Comparison of ENCODE assay signal across 8 cellular contexts in genomic region chr17:75205037-75205792, GRCh38. TPM values are rescaled to one million over a fixed set of nuclear protein-coding genes. Genes with fewer than 3 reads are reported as not detected.
DNase-seq lines count a peak whose midpoint lies in the region; ATAC-seq, FAIRE-seq and TF ChIP-seq lines count a peak whose summit lies in the region.

Gene NUP85, plus strand, starts transcription at chr17:75205679. Its CDS starts 83 bp downstream, at chr17:75205762.

- peak within 1 kb of the TSS; percentile 87 for H3K4me3 ChIP-seq in A549

- no peak for TF ChIP-seq CTCF in A549 (IDR thresholded peaks at IDR 0.05)

- H3K9me3 Mint-ChIP-seq in central memory CD8-positive, alpha-beta T cell, result no peaks in the 10 kb centered on the region

- peak within 1 kb of the TSS; percentile 93 for H3K4me3 Mint-ChIP-seq in central memory CD8-positive, alpha-beta T cell

- H3K4me2 ChIP-seq in A549, result peak within 1 kb of the TSS; percentile 84

- no peak; a peak in 1 of 5 replicates for TF ChIP-seq EP300 in A549 (IDR thresholded peaks at IDR 0.05)

- H3K27ac Mint-ChIP-seq in central memory CD8-positive, alpha-beta T cell (ENCODE audit: low read depth), result peak within 1 kb of the TSS; percentile 95

- CTCF ChIA-PET in A549 (lab: Yijun Ruan, JAX), result interaction anchor here (1.0 to 23.8 kb wide), 11 partner anchors 11 to 246 kb away, joined by 3 to 543 read pairs (median 8); partner anchors contain the start of genes ARMC7, NT5C and SUMO2

- H3K4me1 Mint-ChIP-seq in central memory CD8-positive, alpha-beta T cell, result peaks cover 24% of the 10 kb centered on the region

- peaks cover 19% of the 10 kb centered on the region; the same call in 2 of the 3 replicates for H3K4me1 ChIP-seq in A549

- ATAC-seq in A549 (peak; percentile 92 to 94), GM18907 (IDR thresholded peaks at IDR 0.05; ENCODE audit: unreplicated experiment) (peak; percentile 78), HG03196 (IDR thresholded peaks at IDR 0.05; ENCODE audit: unreplicated experiment) (peak; percentile 75)
- peak; percentile 87 to 90 for ATAC-seq in activated CD4-positive, CD25-positive, alpha-beta regulatory T cell treated with anti-CD3 and anti-CD28 coated beads, Interleukin-2, amount 50 U/mL, for 24 hours
- ATAC-seq in central memory CD8-positive, alpha-beta T cell (replicated peaks; ENCODE audit: extremely low read depth, poor library complexity, severe bottlenecking), result peak; percentile 81

- peak; percentile 96 for TF ChIP-seq POLR2A in A549 (IDR thresholded peaks at IDR 0.05; ENCODE audit: low read length)

- H3K27me3 Mint-ChIP-seq in central memory CD8-positive, alpha-beta T cell, result no peaks in the 10 kb centered on the region

- 1% methylated on average over 51 of the region's 57 CpGs for WGBS in A549 (ENCODE audit: missing lambda C conversion rate)

- POLR2A ChIA-PET in A549 (lab: Yijun Ruan, JAX), result interaction anchor here (0.6 to 1.7 kb wide), 14 partner anchors 10 to 332 kb away, joined by 3 to 9 read pairs (median 3); partner anchors contain the start of genes ARMC7, FDXR, GGA3 and JPT1

- FAIRE-seq in A549 (lab: Jason Lieb, UNC), result peak; percentile 86

- peak within 1 kb of the TSS; percentile 94 to 96 for H3K27ac ChIP-seq in A549

- no peaks in the 10 kb centered on the region for H3K9me3 ChIP-seq in A549

- peak; percentile 99 to 100 for DNase-seq in A549 (ENCODE audit: low read depth in 1 of 2, low spot score in 1 of 2)
- peak; percentile 90 for DNase-seq in NCI-H446 treated with DMSO at 0.1 percent for 48 hours (lab: John Stamatoyannopoulos, UW)
- DNase-seq in central memory CD8-positive, alpha-beta T cell (ENCODE audit: low spot score in 2 of 2), result peak; percentile 84 to 85
- peak; percentile 99 for DNase-seq in islet precursor cell
- peak; percentile 92 for DNase-seq in stimulated activated CD4-positive, alpha-beta T cell treated with anti-CD3 and anti-CD28 coated beads, Interleukin-12 subunit alpha, Interleukin-12 subunit beta, amount 100 ng/mL, for 4 hours

- no peak for TF ChIP-seq RAD21 in A549 (conservative IDR thresholded peaks at IDR 0.05 in 1 of 2, IDR thresholded peaks at IDR 0.05 in 1 of 2)

- H3K36me3 Mint-ChIP-seq in central memory CD8-positive, alpha-beta T cell (ENCODE audit: insufficient read depth), result peaks cover 28% of the 10 kb centered on the region

TF ChIP-seq in A549, 52 proteins besides CTCF, POLR2A, EP300 and RAD21:
- TF ChIP-seq RCOR1 (IDR thresholded peaks at IDR 0.05; ENCODE audit: low read depth, low read length) (no peak), BHLHE40 (IDR thresholded peaks at IDR 0.05; ENCODE audit: low read depth, low read length) (no peak), HMGXB4 (CRISPR knock-in tag; IDR thresholded peaks at IDR 0.05; ENCODE audit: borderline replicate concordance) (peak; percentile 76; the same call in 1 of the 2 replicates), ZNF302 (CRISPR knock-in tag; IDR thresholded peaks at IDR 0.05) (no peak), CHD4 (IDR thresholded peaks at IDR 0.05; ENCODE audit: borderline replicate concordance) (peak; percentile 90; the same call in 1 of the 2 replicates), SREBF2 (IDR thresholded peaks at IDR 0.05) (peak; percentile 31; the same call in 1 of the 2 replicates), MYC (IDR thresholded peaks at IDR 0.05; ENCODE audit: borderline replicate concordance, low read length) (peak; percentile 58; the same call in 1 of the 2 replicates), JUN (IDR thresholded peaks at IDR 0.05) (peak; percentile 96 to 99), GATA3 (IDR thresholded peaks at IDR 0.05; ENCODE audit: borderline replicate concordance) (peak; percentile 38; the same call in 1 of the 2 replicates), ZFP36 (IDR thresholded peaks at IDR 0.05; ENCODE audit: borderline replicate concordance, partially characterized antibody) (no peak), E2F6 (IDR thresholded peaks at IDR 0.05; ENCODE audit: borderline replicate concordance, low read depth) (peak; percentile 94), KDM5A (IDR thresholded peaks at IDR 0.05) (no peak; the same call in 1 of the 2 replicates), FOSL2 (IDR thresholded peaks at IDR 0.05) (no peak), FOSL2 (CRISPR knock-in tag; IDR thresholded peaks at IDR 0.05) (peak; percentile 22; the same call in 1 of the 2 replicates), PHF8 (IDR thresholded peaks at IDR 0.05; ENCODE audit: borderline replicate concordance, low read depth) (peak; percentile 95), CHD2 (IDR thresholded peaks at IDR 0.05; ENCODE audit: low read length, partially characterized antibody) (peak; percentile 2), CEBPB (IDR thresholded peaks at IDR 0.05) (peak in 1 of 2 experiments; percentile 43; a peak in 1 of 4 replicates), TFCP2L1 (CRISPR knock-in tag; IDR thresholded peaks at IDR 0.05) (peak; percentile 42; the same call in 1 of the 2 replicates), MAZ (IDR thresholded peaks at IDR 0.05; ENCODE audit: borderline replicate concordance, low read depth, low read length) (peak; percentile 80; the same call in 1 of the 2 replicates)
- TF ChIP-seq, protein P1, sequence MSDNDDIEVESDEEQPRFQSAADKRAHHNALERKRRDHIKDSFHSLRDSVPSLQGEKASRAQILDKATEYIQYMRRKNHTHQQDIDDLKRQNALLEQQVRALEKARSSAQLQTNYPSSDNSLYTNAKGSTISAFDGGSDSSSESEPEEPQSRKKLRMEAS (IDR thresholded peaks at IDR 0.05), result peak; percentile 97
- TF ChIP-seq, protein P2, sequence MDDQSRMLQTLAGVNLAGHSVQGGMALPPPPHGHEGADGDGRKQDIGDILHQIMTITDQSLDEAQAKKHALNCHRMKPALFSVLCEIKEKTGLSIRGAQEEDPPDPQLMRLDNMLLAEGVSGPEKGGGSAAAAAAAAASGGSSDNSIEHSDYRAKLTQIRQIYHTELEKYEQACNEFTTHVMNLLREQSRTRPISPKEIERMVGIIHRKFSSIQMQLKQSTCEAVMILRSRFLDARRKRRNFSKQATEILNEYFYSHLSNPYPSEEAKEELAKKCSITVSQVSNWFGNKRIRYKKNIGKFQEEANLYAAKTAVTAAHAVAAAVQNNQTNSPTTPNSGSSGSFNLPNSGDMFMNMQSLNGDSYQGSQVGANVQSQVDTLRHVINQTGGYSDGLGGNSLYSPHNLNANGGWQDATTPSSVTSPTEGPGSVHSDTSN (IDR thresholded peaks at IDR 0.05), result peak; percentile 18; the same call in 1 of the 2 replicates
- TF ChIP-seq, protein P3, sequence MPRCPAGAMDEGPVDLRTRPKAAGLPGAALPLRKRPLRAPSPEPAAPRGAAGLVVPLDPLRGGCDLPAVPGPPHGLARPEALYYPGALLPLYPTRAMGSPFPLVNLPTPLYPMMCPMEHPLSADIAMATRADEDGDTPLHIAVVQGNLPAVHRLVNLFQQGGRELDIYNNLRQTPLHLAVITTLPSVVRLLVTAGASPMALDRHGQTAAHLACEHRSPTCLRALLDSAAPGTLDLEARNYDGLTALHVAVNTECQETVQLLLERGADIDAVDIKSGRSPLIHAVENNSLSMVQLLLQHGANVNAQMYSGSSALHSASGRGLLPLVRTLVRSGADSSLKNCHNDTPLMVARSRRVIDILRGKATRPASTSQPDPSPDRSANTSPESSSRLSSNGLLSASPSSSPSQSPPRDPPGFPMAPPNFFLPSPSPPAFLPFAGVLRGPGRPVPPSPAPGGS (IDR thresholded peaks at IDR 0.05), result peak; percentile 82; the same call in 2 of the 3 replicates
TF ChIP-seq in A549: peak in this region for 16.

RNA-seq across cellular contexts. Expression of gene NUP85, which starts in this region (rescaled TPM):
- 110 and 124 TPM in 2 replicates for polyA plus RNA-seq in A549 (2011; rRNA removed)
- 203 and 209 TPM in 2 replicates for polyA plus RNA-seq in A549 (2012; cell fraction: cytosol; rRNA removed)
- 485 and 663 TPM in 2 replicates for polyA plus RNA-seq in A549 (2012; cell fraction: nucleus; rRNA removed)
- 83.4 to 87.1 TPM (median 84.1 TPM) in 3 replicates for polyA plus RNA-seq in A549 (2017; fragmentation: RNase III; extraction: RNeasy Plus Mini Kit Qiagen cat#74134 plus additional on column Dnase treatment)
- polyA minus RNA-seq in A549 (2011; rRNA and poly(A)+ RNA removed), result 109 and 125 TPM in 2 replicates

Comparison
In these comparisons a context has a peak if more than half of its experiments do, and no peak if none do; other contexts are left out.
1. Peak in every context shown above with its lines: DNase-seq, ATAC-seq, H3K4me3 ChIP-seq and H3K27ac ChIP-seq.